In the genomic region with DNA sequence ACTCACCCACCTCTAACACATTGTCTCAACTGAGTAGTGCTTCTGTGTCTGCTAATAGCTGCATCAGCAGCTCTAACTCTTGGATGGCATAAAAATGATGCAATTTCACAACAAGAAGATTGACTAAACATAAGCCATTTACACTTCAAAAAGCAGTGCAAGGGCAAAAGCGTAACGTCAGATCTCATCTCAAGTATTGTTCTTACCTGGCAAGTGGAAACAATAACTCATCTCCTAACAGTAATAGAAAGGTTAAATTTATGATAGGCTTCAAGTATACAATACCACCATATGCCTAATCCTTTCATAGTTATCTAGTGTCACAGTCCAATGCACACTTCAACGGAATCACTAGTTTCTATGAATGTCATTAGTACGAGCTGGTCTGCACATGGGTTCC, we compare ENCODE assay signal across 1 cellular context.
TF ChIP-seq lines count a peak whose summit lies in the region.

No MANE protein-coding gene starts in this region.

TF ChIP-seq in GM12878, 131 proteins besides CTCF, POLR2A, EP300 and RAD21 (continued from another document and continues in another):
- no peak for TF ChIP-seq ATF3 (IDR thresholded peaks at IDR 0.05; ENCODE audit: borderline replicate concordance, extremely low read depth, low read depth, low read length)
- TF ChIP-seq CHD1 (IDR thresholded peaks at IDR 0.05; ENCODE audit: low read depth, low read length), result no peak
- TF ChIP-seq, protein P1, sequence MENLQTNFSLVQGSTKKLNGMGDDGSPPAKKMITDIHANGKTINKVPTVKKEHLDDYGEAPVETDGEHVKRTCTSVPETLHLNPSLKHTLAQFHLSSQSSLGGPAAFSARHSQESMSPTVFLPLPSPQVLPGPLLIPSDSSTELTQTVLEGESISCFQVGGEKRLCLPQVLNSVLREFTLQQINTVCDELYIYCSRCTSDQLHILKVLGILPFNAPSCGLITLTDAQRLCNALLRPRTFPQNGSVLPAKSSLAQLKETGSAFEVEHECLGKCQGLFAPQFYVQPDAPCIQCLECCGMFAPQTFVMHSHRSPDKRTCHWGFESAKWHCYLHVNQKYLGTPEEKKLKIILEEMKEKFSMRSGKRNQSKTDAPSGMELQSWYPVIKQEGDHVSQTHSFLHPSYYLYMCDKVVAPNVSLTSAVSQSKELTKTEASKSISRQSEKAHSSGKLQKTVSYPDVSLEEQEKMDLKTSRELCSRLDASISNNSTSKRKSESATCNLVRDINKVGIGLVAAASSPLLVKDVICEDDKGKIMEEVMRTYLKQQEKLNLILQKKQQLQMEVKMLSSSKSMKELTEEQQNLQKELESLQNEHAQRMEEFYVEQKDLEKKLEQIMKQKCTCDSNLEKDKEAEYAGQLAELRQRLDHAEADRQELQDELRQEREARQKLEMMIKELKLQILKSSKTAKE (IDR thresholded peaks at IDR 0.05; ENCODE audit: low read depth, poor library complexity, severe bottlenecking), result no peak
- TF ChIP-seq, protein P2, sequence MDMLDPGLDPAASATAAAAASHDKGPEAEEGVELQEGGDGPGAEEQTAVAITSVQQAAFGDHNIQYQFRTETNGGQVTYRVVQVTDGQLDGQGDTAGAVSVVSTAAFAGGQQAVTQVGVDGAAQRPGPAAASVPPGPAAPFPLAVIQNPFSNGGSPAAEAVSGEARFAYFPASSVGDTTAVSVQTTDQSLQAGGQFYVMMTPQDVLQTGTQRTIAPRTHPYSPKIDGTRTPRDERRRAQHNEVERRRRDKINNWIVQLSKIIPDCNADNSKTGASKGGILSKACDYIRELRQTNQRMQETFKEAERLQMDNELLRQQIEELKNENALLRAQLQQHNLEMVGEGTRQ (IDR thresholded peaks at IDR 0.05; ENCODE audit: borderline replicate concordance, low read depth, low read length), result no peak
- TF ChIP-seq ZBTB33 (IDR thresholded peaks at IDR 0.05), result no peak
- TF ChIP-seq ZNF274 (IDR thresholded peaks at IDR 0.05; ENCODE audit: insufficient read depth, insufficient read length), result no peak
- TF ChIP-seq NRF1 (conservative IDR thresholded peaks at IDR 0.05; ENCODE audit: low read depth, low read length), result no peak
- no peak for TF ChIP-seq ATF2 (IDR thresholded peaks at IDR 0.05; ENCODE audit: low read length)
- TF ChIP-seq, protein P3, sequence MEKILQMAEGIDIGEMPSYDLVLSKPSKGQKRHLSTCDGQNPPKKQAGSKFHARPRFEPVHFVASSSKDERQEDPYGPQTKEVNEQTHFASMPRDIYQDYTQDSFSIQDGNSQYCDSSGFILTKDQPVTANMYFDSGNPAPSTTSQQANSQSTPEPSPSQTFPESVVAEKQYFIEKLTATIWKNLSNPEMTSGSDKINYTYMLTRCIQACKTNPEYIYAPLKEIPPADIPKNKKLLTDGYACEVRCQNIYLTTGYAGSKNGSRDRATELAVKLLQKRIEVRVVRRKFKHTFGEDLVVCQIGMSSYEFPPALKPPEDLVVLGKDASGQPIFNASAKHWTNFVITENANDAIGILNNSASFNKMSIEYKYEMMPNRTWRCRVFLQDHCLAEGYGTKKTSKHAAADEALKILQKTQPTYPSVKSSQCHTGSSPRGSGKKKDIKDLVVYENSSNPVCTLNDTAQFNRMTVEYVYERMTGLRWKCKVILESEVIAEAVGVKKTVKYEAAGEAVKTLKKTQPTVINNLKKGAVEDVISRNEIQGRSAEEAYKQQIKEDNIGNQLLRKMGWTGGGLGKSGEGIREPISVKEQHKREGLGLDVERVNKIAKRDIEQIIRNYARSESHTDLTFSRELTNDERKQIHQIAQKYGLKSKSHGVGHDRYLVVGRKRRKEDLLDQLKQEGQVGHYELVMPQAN (conservative IDR thresholded peaks at IDR 0.05), result no peak
- peak; percentile 73; the same call in 1 of the 2 replicates for TF ChIP-seq NFIC (IDR thresholded peaks at IDR 0.05; ENCODE audit: low read depth, low read length)
- TF ChIP-seq, protein P4, sequence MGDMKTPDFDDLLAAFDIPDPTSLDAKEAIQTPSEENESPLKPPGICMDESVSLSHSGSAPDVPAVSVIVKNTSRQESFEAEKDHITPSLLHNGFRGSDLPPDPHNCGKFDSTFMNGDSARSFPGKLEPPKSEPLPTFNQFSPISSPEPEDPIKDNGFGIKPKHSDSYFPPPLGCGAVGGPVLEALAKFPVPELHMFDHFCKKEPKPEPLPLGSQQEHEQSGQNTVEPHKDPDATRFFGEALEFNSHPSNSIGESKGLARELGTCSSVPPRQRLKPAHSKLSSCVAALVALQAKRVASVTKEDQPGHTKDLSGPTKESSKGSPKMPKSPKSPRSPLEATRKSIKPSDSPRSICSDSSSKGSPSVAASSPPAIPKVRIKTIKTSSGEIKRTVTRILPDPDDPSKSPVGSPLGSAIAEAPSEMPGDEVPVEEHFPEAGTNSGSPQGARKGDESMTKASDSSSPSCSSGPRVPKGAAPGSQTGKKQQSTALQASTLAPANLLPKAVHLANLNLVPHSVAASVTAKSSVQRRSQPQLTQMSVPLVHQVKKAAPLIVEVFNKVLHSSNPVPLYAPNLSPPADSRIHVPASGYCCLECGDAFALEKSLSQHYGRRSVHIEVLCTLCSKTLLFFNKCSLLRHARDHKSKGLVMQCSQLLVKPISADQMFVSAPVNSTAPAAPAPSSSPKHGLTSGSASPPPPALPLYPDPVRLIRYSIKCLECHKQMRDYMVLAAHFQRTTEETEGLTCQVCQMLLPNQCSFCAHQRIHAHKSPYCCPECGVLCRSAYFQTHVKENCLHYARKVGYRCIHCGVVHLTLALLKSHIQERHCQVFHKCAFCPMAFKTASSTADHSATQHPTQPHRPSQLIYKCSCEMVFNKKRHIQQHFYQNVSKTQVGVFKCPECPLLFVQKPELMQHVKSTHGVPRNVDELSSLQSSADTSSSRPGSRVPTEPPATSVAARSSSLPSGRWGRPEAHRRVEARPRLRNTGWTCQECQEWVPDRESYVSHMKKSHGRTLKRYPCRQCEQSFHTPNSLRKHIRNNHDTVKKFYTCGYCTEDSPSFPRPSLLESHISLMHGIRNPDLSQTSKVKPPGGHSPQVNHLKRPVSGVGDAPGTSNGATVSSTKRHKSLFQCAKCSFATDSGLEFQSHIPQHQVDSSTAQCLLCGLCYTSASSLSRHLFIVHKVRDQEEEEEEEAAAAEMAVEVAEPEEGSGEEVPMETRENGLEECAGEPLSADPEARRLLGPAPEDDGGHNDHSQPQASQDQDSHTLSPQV (IDR thresholded peaks at IDR 0.05), result no peak
- TF ChIP-seq CBX5 (IDR thresholded peaks at IDR 0.05; ENCODE audit: low read depth), result no peak
- TF ChIP-seq BHLHE40 (IDR thresholded peaks at IDR 0.05; ENCODE audit: borderline replicate concordance in 1 of 2, low read depth in 2 of 2, low read length in 1 of 2), result no peak
- TF ChIP-seq STAT3 (IDR thresholded peaks at IDR 0.05; ENCODE audit: low read depth, low read length), result no peak
- no peak for TF ChIP-seq NFYA (IDR thresholded peaks at IDR 0.05; ENCODE audit: borderline replicate concordance, low read depth, low read length)
- no peak for TF ChIP-seq SP1 (IDR thresholded peaks at IDR 0.05; ENCODE audit: low read depth, low read length)
- TF ChIP-seq TBL1XR1 (IDR thresholded peaks at IDR 0.05; ENCODE audit: low read depth, low read length), result no peak
- TF ChIP-seq TCF12 (IDR thresholded peaks at IDR 0.05; ENCODE audit: low read depth, low read length), result no peak
- no peak for TF ChIP-seq SPI1 (IDR thresholded peaks at IDR 0.05; ENCODE audit: borderline replicate concordance, insufficient read depth, low read depth, low read length)
- no peak for TF ChIP-seq ZNF207 (IDR thresholded peaks at IDR 0.05; ENCODE audit: borderline replicate concordance)
- TF ChIP-seq SUPT20H (IDR thresholded peaks at IDR 0.05; ENCODE audit: borderline replicate concordance, control insufficient read depth, low read depth, low read length), result no peak
- no peak for TF ChIP-seq NR2C2 (IDR thresholded peaks at IDR 0.05; ENCODE audit: borderline replicate concordance, control insufficient read depth, insufficient read length, low read depth)
- no peak for TF ChIP-seq RCOR1 (conservative IDR thresholded peaks at IDR 0.05; ENCODE audit: low read depth, low read length)
- TF ChIP-seq SMAD1 (IDR thresholded peaks at IDR 0.05; ENCODE audit: low read depth, partially characterized antibody), result no peak
- TF ChIP-seq SREBF2 (IDR thresholded peaks at IDR 0.05; ENCODE audit: low read length), result no peak
- TF ChIP-seq RAD51 (IDR thresholded peaks at IDR 0.05), result no peak
- no peak for TF ChIP-seq SIX5 (IDR thresholded peaks at IDR 0.05; ENCODE audit: low read depth, low read length, severe bottlenecking)
- peak in 1 of 2 experiments; percentile 34; a peak in 2 of 4 replicates for TF ChIP-seq IKZF2 (IDR thresholded peaks at IDR 0.05)
- no peak for TF ChIP-seq HSF1 (IDR thresholded peaks at IDR 0.05; ENCODE audit: low read depth, low read length)
- no peak for TF ChIP-seq BACH1 (IDR thresholded peaks at IDR 0.05; ENCODE audit: borderline replicate concordance)
- 0 out of 2 replicates have a peak, but pooled peaks have one; percentile 19 for TF ChIP-seq IRF4 (IDR thresholded peaks at IDR 0.05; ENCODE audit: low read depth, low read length)
- TF ChIP-seq FOXM1 (IDR thresholded peaks at IDR 0.05; ENCODE audit: low read depth, low read length), result no peak
- TF ChIP-seq DPF2 (IDR thresholded peaks at IDR 0.05), result 0 out of 2 replicates have a peak, but pooled peaks have one; percentile 24
- no peak for TF ChIP-seq RFX5 (IDR thresholded peaks at IDR 0.05; ENCODE audit: low read depth, low read length)
- TF ChIP-seq, protein P5, sequence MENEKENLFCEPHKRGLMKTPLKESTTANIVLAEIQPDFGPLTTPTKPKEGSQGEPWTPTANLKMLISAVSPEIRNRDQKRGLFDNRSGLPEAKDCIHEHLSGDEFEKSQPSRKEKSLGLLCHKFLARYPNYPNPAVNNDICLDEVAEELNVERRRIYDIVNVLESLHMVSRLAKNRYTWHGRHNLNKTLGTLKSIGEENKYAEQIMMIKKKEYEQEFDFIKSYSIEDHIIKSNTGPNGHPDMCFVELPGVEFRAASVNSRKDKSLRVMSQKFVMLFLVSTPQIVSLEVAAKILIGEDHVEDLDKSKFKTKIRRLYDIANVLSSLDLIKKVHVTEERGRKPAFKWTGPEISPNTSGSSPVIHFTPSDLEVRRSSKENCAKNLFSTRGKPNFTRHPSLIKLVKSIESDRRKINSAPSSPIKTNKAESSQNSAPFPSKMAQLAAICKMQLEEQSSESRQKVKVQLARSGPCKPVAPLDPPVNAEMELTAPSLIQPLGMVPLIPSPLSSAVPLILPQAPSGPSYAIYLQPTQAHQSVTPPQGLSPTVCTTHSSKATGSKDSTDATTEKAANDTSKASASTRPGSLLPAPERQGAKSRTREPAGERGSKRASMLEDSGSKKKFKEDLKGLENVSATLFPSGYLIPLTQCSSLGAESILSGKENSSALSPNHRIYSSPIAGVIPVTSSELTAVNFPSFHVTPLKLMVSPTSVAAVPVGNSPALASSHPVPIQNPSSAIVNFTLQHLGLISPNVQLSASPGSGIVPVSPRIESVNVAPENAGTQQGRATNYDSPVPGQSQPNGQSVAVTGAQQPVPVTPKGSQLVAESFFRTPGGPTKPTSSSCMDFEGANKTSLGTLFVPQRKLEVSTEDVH (IDR thresholded peaks at IDR 0.05; ENCODE audit: low read depth, partially characterized antibody), result no peak
- no peak for TF ChIP-seq EED (IDR thresholded peaks at IDR 0.05; ENCODE audit: low read depth)
- no peak for TF ChIP-seq IKZF1 (conservative IDR thresholded peaks at IDR 0.05)
- TF ChIP-seq NBN (IDR thresholded peaks at IDR 0.05), result no peak
- no peak for TF ChIP-seq E2F4 (IDR thresholded peaks at IDR 0.05; ENCODE audit: low read depth, low read length)
- no peak for TF ChIP-seq CHD2 (IDR thresholded peaks at IDR 0.05; ENCODE audit: borderline replicate concordance, low read depth, low read length)
